In the genomic region with DNA sequence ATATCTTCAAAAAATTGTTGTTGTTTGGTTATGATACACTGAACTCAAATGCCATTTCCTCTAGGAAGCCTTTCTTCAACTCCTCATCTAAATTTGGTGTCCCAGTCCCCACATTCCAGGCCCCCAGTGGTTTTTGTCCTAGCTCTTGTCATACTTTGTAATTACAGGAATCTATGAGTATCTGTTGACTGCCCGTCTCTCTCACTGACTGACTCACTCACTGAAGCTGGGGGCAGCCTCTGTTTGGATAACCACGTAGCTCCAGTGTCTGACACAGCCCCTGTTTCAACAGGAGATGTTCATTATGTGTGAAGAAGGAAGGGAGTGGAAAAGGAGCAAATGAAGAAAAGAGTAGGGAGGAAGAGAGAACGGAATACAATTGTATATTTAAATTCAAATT, we compare ENCODE assay signal across 13 cellular contexts.
DNase-seq lines count a peak whose midpoint lies in the region; ATAC-seq and TF ChIP-seq lines count a peak whose summit lies in the region.
"Had no signal": no experiment of that assay in that cellular context is flagged by ENCODE, and none has a peak within 500 bp of the region (broad histone marks: within the 10 kb centered on the region; RNA-seq: fewer than 3 reads in every experiment).

No MANE protein-coding gene starts in this region.

- H3K27ac Mint-ChIP-seq in GM23338: peak overlapping the region; percentile 89
- H3K27ac Mint-ChIP-seq: stimulated activated naive B cell treated with anti-CD40 and anti-IgM and Interleukin-4, amounts not matched to agents 10 μg/mL and 1 μg/mL and 100 μg/mL, for 72 hours had no signal

- H3K9me3 ChIP-seq in RWPE2 (ENCODE audit: severe bottlenecking) (no peaks in the 10 kb centered on the region), fibroblast of lung (ENCODE audit: control insufficient read depth, insufficient read depth, low read depth, low read length) (no peaks in the 10 kb centered on the region), osteoblast (ENCODE audit: low read depth, low read length) (no peaks in the 10 kb centered on the region)

- ATAC-seq in GM23338: no peak
- peak; percentile 95 for ATAC-seq in RWPE2 (ENCODE audit: low read depth)
- ATAC-seq in HG02798 (IDR thresholded peaks at IDR 0.05; ENCODE audit: poor library complexity, unreplicated experiment): no peak
- ATAC-seq: stimulated activated naive B cell treated with anti-CD40 and anti-IgM and Interleukin-4, amounts not matched to agents 10 μg/mL and 1 μg/mL and 100 μg/mL, for 72 hours had no signal

- H3K27me3 ChIP-seq in GM23338 (ENCODE audit: insufficient read depth) (no peaks in the 10 kb centered on the region), RWPE2 (ENCODE audit: insufficient read depth, poor library complexity, severe bottlenecking) (no peaks in the 10 kb centered on the region), fibroblast of lung (ENCODE audit: control insufficient read depth, insufficient read depth, low read length) (no peaks in the 10 kb centered on the region), osteoblast (ENCODE audit: insufficient read depth, low read length) (no peaks in the 10 kb centered on the region)

- H3K9me2 ChIP-seq in GM23338 (ENCODE audit: insufficient read depth): no peaks in the 10 kb centered on the region

- no peak overlapping the region for H3K9ac ChIP-seq in fibroblast of lung (ENCODE audit: insufficient read depth, low read length)
- H3K9ac ChIP-seq: parathyroid adenoma had no signal

- H2AFZ ChIP-seq in GM23338 (peak overlapping the region; percentile 14; the same call in 1 of the 2 replicates), fibroblast of lung (ENCODE audit: low read length) (no peak overlapping the region), osteoblast (ENCODE audit: low read length) (no peak overlapping the region)
- H2AFZ ChIP-seq: parathyroid adenoma had no signal

- H3K4me3 ChIP-seq in GM23338 (no peak overlapping the region), RWPE2 (ENCODE audit: severe bottlenecking) (no peak overlapping the region), fibroblast of lung (replicated peaks in 1 of 4; ENCODE audit: control extremely low read depth in 1 of 4, insufficient read depth in 1 of 4, low read depth in 3 of 4, low read length in 4 of 4) (no peak overlapping the region), osteoblast (ENCODE audit: insufficient read depth, low read length) (no peak overlapping the region)

- no peak overlapping the region for H3K27ac ChIP-seq in GM23338 (ENCODE audit: low read depth)
- peak overlapping the region; percentile 52 for H3K27ac ChIP-seq in RWPE2 (ENCODE audit: poor library complexity, severe bottlenecking)
- no peak overlapping the region for H3K27ac ChIP-seq in fibroblast of lung (ENCODE audit: insufficient read depth, low read length)
- H3K27ac ChIP-seq in osteoblast (ENCODE audit: low read depth, low read length): peak overlapping the region; percentile 74
- H3K27ac ChIP-seq: parathyroid adenoma had no signal

- H3K79me2 ChIP-seq in GM23338 (replicated peaks; ENCODE audit: insufficient read depth) (no peaks in the 10 kb centered on the region), fibroblast of lung (ENCODE audit: control insufficient read depth, insufficient read depth, low read length) (no peaks in the 10 kb centered on the region), osteoblast (ENCODE audit: insufficient read depth, low read length) (no peaks in the 10 kb centered on the region)
- H3K79me2 ChIP-seq: parathyroid adenoma had no signal

- H3K36me3 ChIP-seq in GM23338 (ENCODE audit: insufficient read depth) (no peaks in the 10 kb centered on the region), RWPE2 (ENCODE audit: low read depth) (no peaks in the 10 kb centered on the region), fibroblast of lung (ENCODE audit: control insufficient read depth, insufficient read depth, low read length) (no peaks in the 10 kb centered on the region), osteoblast (ENCODE audit: insufficient read depth, low read length) (no peaks in the 10 kb centered on the region)

- no peak overlapping the region for H3K4me3 Mint-ChIP-seq in GM23338
- H3K4me3 Mint-ChIP-seq: stimulated activated naive B cell treated with anti-CD40 and anti-IgM and Interleukin-4, amounts not matched to agents 10 μg/mL and 1 μg/mL and 100 μg/mL, for 72 hours had no signal

- peaks cover 18% of the 10 kb centered on the region for H3K4me1 Mint-ChIP-seq in GM23338
- H3K4me1 Mint-ChIP-seq: stimulated activated naive B cell treated with anti-CD40 and anti-IgM and Interleukin-4, amounts not matched to agents 10 μg/mL and 1 μg/mL and 100 μg/mL, for 72 hours had no signal

- no peak for TF ChIP-seq CTCF in GM23338 (conservative IDR thresholded peaks at IDR 0.05; ENCODE audit: low read depth in 2 of 2)
- no peak for TF ChIP-seq CTCF in RWPE2 (IDR thresholded peaks at IDR 0.05; ENCODE audit: poor library complexity, severe bottlenecking)
- TF ChIP-seq CTCF in fibroblast of lung (conservative IDR thresholded peaks at IDR 0.05 in 1 of 2, IDR thresholded peaks at IDR 0.05 in 1 of 2; ENCODE audit: low read depth in 1 of 2, low read length in 2 of 2): no peak
- TF ChIP-seq CTCF in osteoblast (IDR thresholded peaks at IDR 0.05; ENCODE audit: extremely low read depth, low read depth, low read length): no peak

- H4K20me1 ChIP-seq in GM23338 (replicated peaks; ENCODE audit: insufficient read depth): no peaks in the 10 kb centered on the region
- H4K20me1 ChIP-seq in fibroblast of lung (ENCODE audit: control insufficient read depth, extremely low read depth, insufficient read depth, low read length): no peaks in the 10 kb centered on the region
- no peaks in the 10 kb centered on the region for H4K20me1 ChIP-seq in osteoblast (ENCODE audit: insufficient read depth, low read length)

- no peaks in the 10 kb centered on the region for H3K36me3 Mint-ChIP-seq in GM23338 (ENCODE audit: low read depth)
- H3K36me3 Mint-ChIP-seq: stimulated activated naive B cell treated with anti-CD40 and anti-IgM and Interleukin-4, amounts not matched to agents 10 μg/mL and 1 μg/mL and 100 μg/mL, for 72 hours had no signal

- no peaks in the 10 kb centered on the region for H3K9me3 Mint-ChIP-seq in GM23338

- no peak overlapping the region for H3K4me2 ChIP-seq in GM23338
- H3K4me2 ChIP-seq in fibroblast of lung (ENCODE audit: extremely low read depth, insufficient read depth, low read length): peak overlapping the region; percentile 61
- peak overlapping the region; percentile 55 for H3K4me2 ChIP-seq in osteoblast (ENCODE audit: insufficient read depth, low read length)

- no peak for DNase-seq in GM23338 (ENCODE audit: low spot score)
- DNase-seq in RWPE2 (ENCODE audit: low spot score): no peak
- peak; percentile 57 to 94 for DNase-seq in fibroblast of lung (ENCODE audit: low read depth in 2 of 2)
- DNase-seq in osteoblast (ENCODE audit: insufficient read length, low spot score, missing footprints): no peak
- no peak for DNase-seq in NCI-H1436 (lab: John Stamatoyannopoulos, UW)
- DNase-seq in ecto neural progenitor cell (ENCODE audit: low spot score): no peak
- no peak for DNase-seq in Kasumi-1 (lab: John Stamatoyannopoulos, UW)
- DNase-seq: activated CD8-positive, alpha-beta memory T cell treated with anti-CD3 and anti-CD28 coated beads, Interleukin-2, amount 50 U/mL, for 4 hours; Calu3; NCI-H187; stimulated activated naive B cell treated with anti-CD40 and anti-IgM and Interleukin-4, amounts not matched to agents 10 μg/mL and 1 μg/mL and 100 μg/mL, for 72 hours had no signal

- no peaks in the 10 kb centered on the region for H3K27me3 Mint-ChIP-seq in GM23338 (ENCODE audit: insufficient read depth, low read depth, poor library complexity)
- H3K27me3 Mint-ChIP-seq: stimulated activated naive B cell treated with anti-CD40 and anti-IgM and Interleukin-4, amounts not matched to agents 10 μg/mL and 1 μg/mL and 100 μg/mL, for 72 hours had no signal

- H3F3A ChIP-seq in GM23338 (replicated peaks; ENCODE audit: low read depth): no peaks in the 10 kb centered on the region

- H3K4me1 ChIP-seq in GM23338 (ENCODE audit: insufficient read depth) (peaks cover 26% of the 10 kb centered on the region), RWPE2 (ENCODE audit: insufficient read depth, poor library complexity, severe bottlenecking) (peaks cover 26% of the 10 kb centered on the region), fibroblast of lung (ENCODE audit: control insufficient read depth, extremely low read depth, insufficient read depth, low read length) (peaks cover 3% of the 10 kb centered on the region), osteoblast (ENCODE audit: insufficient read depth, low read length) (peaks cover 39% of the 10 kb centered on the region)
- H3K4me1 ChIP-seq: parathyroid adenoma had no signal

Comparison
In these comparisons a context has a peak if more than half of its experiments do, and no peak if none do; other contexts are left out.
1. DNase-seq: peak in fibroblast of lung (2 of 2); none in GM23338 (single experiment), RWPE2 (single experiment), osteoblast (single experiment), NCI-H1436 (single experiment), ecto neural progenitor cell (single experiment) and Kasumi-1 (0 of 2).
2. H3K27ac ChIP-seq: peak in RWPE2 (single experiment) and osteoblast (single experiment); none in GM23338 (single experiment) and fibroblast of lung (single experiment).